ENCODE assay signal across 8 cellular contexts in genomic region chr9:132768932-132769894, GRCh38.
DNase-seq lines count a peak whose midpoint lies in the region; ATAC-seq, FAIRE-seq and TF ChIP-seq lines count a peak whose summit lies in the region.

No MANE protein-coding gene starts in this region.

- no peaks in the 10 kb centered on the region for H3K36me3 Mint-ChIP-seq in activated T-helper 17 cell treated with anti-CD3 and anti-CD28 coated beads, Interleukin-2, amount 50 U/mL, for 72 hours (ENCODE audit: low read depth)

- H3K27me3 Mint-ChIP-seq in activated T-helper 17 cell treated with anti-CD3 and anti-CD28 coated beads, Interleukin-2, amount 50 U/mL, for 72 hours = peaks cover 3% of the 10 kb centered on the region

- FAIRE-seq in GM18507 (lab: Jason Lieb, UNC) = peak; percentile 70

- H3K9me3 ChIP-seq in neuron (ENCODE audit: low read length) (peaks cover 4% of the 10 kb centered on the region), testis (no peaks in the 10 kb centered on the region)

- H3K27ac ChIP-seq in testis = peak overlapping the region; percentile 86 to 89

- no peaks in the 10 kb centered on the region for H3K9me3 Mint-ChIP-seq in activated T-helper 17 cell treated with anti-CD3 and anti-CD28 coated beads, Interleukin-2, amount 50 U/mL, for 72 hours

- TF ChIP-seq CTCF in AG04449 (IDR thresholded peaks at IDR 0.05; ENCODE audit: insufficient read depth, low read length, missing control alignments) (peak; percentile 53), fibroblast of villous mesenchyme (IDR thresholded peaks at IDR 0.05; ENCODE audit: insufficient read depth, low read depth, low read length) (peak; percentile 47), testis (IDR thresholded peaks at IDR 0.05) (peak; percentile 23 to 51 (median 32))

- H3K4me3 ChIP-seq in AG04449 (ENCODE audit: low read depth, low read length) = peak overlapping the region; percentile 76
- H3K4me3 ChIP-seq in fibroblast of villous mesenchyme (ENCODE audit: low read depth, low read length) = peak overlapping the region; percentile 82
- H3K4me3 ChIP-seq in neuron (ENCODE audit: low read length) = peak overlapping the region; percentile 33
- peak overlapping the region; percentile 71 to 75 for H3K4me3 ChIP-seq in testis

- peak overlapping the region; percentile 98 for H3K4me3 Mint-ChIP-seq in activated T-helper 17 cell treated with anti-CD3 and anti-CD28 coated beads, Interleukin-2, amount 50 U/mL, for 72 hours

- peak; percentile 64 for ATAC-seq in HG03520 (IDR thresholded peaks at IDR 0.05; ENCODE audit: unreplicated experiment)
- peak; percentile 76 for ATAC-seq in activated T-helper 17 cell treated with anti-CD3 and anti-CD28 coated beads, Interleukin-2, amount 50 U/mL, for 72 hours (replicated peaks)

- WGBS in testis, 2 donors = 0 to 1% methylated on average over 25 of the region's 25 CpGs

- intact Hi-C loops in testis (cut with DNase I; ENCODE audit: low total_unique reads) = no loop called here

- H3K4me1 Mint-ChIP-seq in activated T-helper 17 cell treated with anti-CD3 and anti-CD28 coated beads, Interleukin-2, amount 50 U/mL, for 72 hours = peaks cover 13% of the 10 kb centered on the region

- DNase-seq in AG04449 (ENCODE audit: low read depth, low spot score) (no peak), GM18507 (ENCODE audit: extremely low spot score, insufficient read length, low read depth) (peak; percentile 58), OCI-M1 (lab: John Stamatoyannopoulos, UW) (peak; percentile 86), fibroblast of villous mesenchyme (ENCODE audit: low read depth) (peak; percentile 71), testis (peak; percentile 60)

- H3K27me3 ChIP-seq in neuron (ENCODE audit: insufficient read depth, low read length) (no peaks in the 10 kb centered on the region), testis (no peaks in the 10 kb centered on the region)

- H3K27ac Mint-ChIP-seq in activated T-helper 17 cell treated with anti-CD3 and anti-CD28 coated beads, Interleukin-2, amount 50 U/mL, for 72 hours = peak overlapping the region; percentile 97

- no peak overlapping the region for H2AFZ ChIP-seq in neuron (ENCODE audit: low read depth, low read length)

- POLR2A ChIA-PET in AG04449 (lab: Yijun Ruan, JAX) = interaction anchor here (0.7 to 1.2 kb wide), 2 partner anchors 99 to 121 kb away, joined by 3 read pairs; partner anchors contain the start of gene GTF3C4

- peaks cover 8% of the 10 kb centered on the region for H3K4me1 ChIP-seq in neuron (ENCODE audit: insufficient read depth, low read length)
- peaks cover 8% of the 10 kb centered on the region for H3K4me1 ChIP-seq in testis

- H3K36me3 ChIP-seq in neuron (ENCODE audit: insufficient read depth, low read length) (no peaks in the 10 kb centered on the region), testis (ENCODE audit: low read depth, missing control alignments) (no peaks in the 10 kb centered on the region)

- CTCF ChIA-PET in AG04449 (lab: Yijun Ruan, JAX) = interaction anchor here (0.6 to 1.8 kb wide), 12 partner anchors 11 to 204 kb away, joined by 3 to 5 read pairs (median 4); no protein-coding TSS in a partner anchor

- no peak for TF ChIP-seq POLR2A in testis (IDR thresholded peaks at IDR 0.05)
